Comparison of ENCODE assay signal across 16 cellular contexts in the genomic region with DNA sequence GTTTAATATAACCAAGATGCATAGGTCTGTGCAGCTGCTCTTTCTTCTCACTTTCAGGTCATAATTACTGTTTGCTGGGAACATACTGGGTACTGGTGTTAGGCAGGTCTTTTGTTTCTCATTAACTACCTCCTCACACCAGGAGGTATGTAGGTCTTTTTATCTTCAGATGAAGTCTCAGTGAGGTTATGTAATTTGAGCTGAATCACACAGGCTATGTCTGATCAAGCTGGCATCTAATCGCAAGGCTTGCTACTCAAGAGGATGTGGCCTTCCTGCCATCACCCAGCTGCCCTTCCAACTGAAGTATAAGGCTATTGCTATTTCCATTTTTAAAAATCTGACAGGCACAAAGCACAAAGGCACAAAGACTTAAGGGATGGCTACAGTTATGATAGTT.
DNase-seq lines count a peak whose midpoint lies in the region; ATAC-seq, FAIRE-seq and TF ChIP-seq lines count a peak whose summit lies in the region.
"Had no signal": no experiment of that assay in that cellular context is flagged by ENCODE, and none has a peak within 500 bp of the region (broad histone marks: within the 10 kb centered on the region; RNA-seq: fewer than 3 reads in every experiment).

No MANE protein-coding gene starts in this region.

- POLR2A ChIA-PET in A549 (lab: Yijun Ruan, JAX) = no interaction called here

- H2AFZ ChIP-seq in DND-41 (ENCODE audit: low read depth, low read length) = no peak overlapping the region

- H3K27ac ChIP-seq in A549 = no peak overlapping the region
- H3K27ac ChIP-seq in DND-41 (ENCODE audit: low read length) = peak overlapping the region; percentile 13; the same call in 1 of the 2 replicates
- H3K27ac ChIP-seq: BLaER1, breast epithelium, Peyer's patch had no signal

- TF ChIP-seq RAD21 in A549 (conservative IDR thresholded peaks at IDR 0.05 in 1 of 2, IDR thresholded peaks at IDR 0.05 in 1 of 2) = no peak

- peak overlapping the region; percentile 68 for H3K4me3 Mint-ChIP-seq in activated T-helper 17 cell treated with anti-CD3 and anti-CD28 coated beads, Interleukin-2, amount 50 U/mL, for 72 hours
- no peak overlapping the region for H3K4me3 Mint-ChIP-seq in mesothelial cell of epicardium

- FAIRE-seq in A549 (lab: Jason Lieb, UNC) = no peak
- FAIRE-seq: endometrium had no signal

- H3K36me3 ChIP-seq in DND-41 (ENCODE audit: insufficient read depth, low read length) = peaks cover 52% of the 10 kb centered on the region
- H3K36me3 ChIP-seq: breast epithelium, Peyer's patch had no signal

- H3K4me3 ChIP-seq in A549 (no peak overlapping the region), DND-41 (ENCODE audit: low read depth in 1 of 2, low read length in 2 of 2) (no peak overlapping the region)
- H3K4me3 ChIP-seq: BLaER1, breast epithelium, Peyer's patch had no signal

- no peak for TF ChIP-seq POLR2A in A549 (IDR thresholded peaks at IDR 0.05; ENCODE audit: low read length)

- no peaks in the 10 kb centered on the region for H3K27me3 ChIP-seq in DND-41 (ENCODE audit: insufficient read depth, low read length, poor library complexity)
- H3K27me3 ChIP-seq: BLaER1, breast epithelium, Peyer's patch had no signal

- no peaks in the 10 kb centered on the region for H3K9me3 ChIP-seq in A549
- H3K9me3 ChIP-seq in DND-41 (ENCODE audit: insufficient read depth, low read length, severe bottlenecking) = no peaks in the 10 kb centered on the region
- H3K9me3 ChIP-seq: breast epithelium, Peyer's patch had no signal

- ATAC-seq in A549 (no peak), DND-41 (ENCODE audit: insufficient read depth, low read depth) (peak; percentile 83)
- ATAC-seq in activated T-helper 17 cell treated with anti-CD3 and anti-CD28 coated beads, Interleukin-2, amount 50 U/mL, for 72 hours (replicated peaks) = no peak
- ATAC-seq: activated T-cell treated with anti-CD3 and anti-CD28 coated beads, Interleukin-2, amount 50 U/mL, for 72 hours had no signal

- no peak for TF ChIP-seq EP300 in A549 (IDR thresholded peaks at IDR 0.05)

- DNase-seq in A549 (ENCODE audit: low read depth in 1 of 2, low spot score in 1 of 2) (peak in 1 of 2 experiments; percentile 2), DND-41 (peak; percentile 42), NCI-H2107 (lab: John Stamatoyannopoulos, UW) (peak; percentile 76), mesothelial cell of epicardium (ENCODE audit: low spot score in 2 of 2, unreplicated experiment in 2 of 2) (no peak), RPMI8226 (no peak), LoVo (ENCODE audit: low spot score) (no peak), NCI-H1048 (lab: John Stamatoyannopoulos, UW) (no peak)
- DNase-seq: activated T-cell treated with anti-CD3 and anti-CD28 coated beads, Interleukin-2, amount 50 U/mL, for 72 hours; midbrain; NCI-H1930; Peyer's patch; stimulated activated CD4-positive, alpha-beta T cell treated with anti-CD3 and anti-CD28 coated beads, Interleukin-4, amount 100 ng/mL, for 1 hour had no signal

- 53% methylated on average over 1 of the region's 1 CpG for WGBS in A549 (ENCODE audit: missing lambda C conversion rate)

- H3K27ac Mint-ChIP-seq in activated T-helper 17 cell treated with anti-CD3 and anti-CD28 coated beads, Interleukin-2, amount 50 U/mL, for 72 hours = no peak overlapping the region
- H3K27ac Mint-ChIP-seq in mesothelial cell of epicardium = no peak overlapping the region

- 0 out of 3 replicates have a peak overlapping the region, but pooled peaks have one; percentile 36 for H3K4me2 ChIP-seq in A549
- H3K4me2 ChIP-seq in DND-41 (ENCODE audit: insufficient read depth, low read length) = no peak overlapping the region
- H3K4me2 ChIP-seq: BLaER1 had no signal

- no peak overlapping the region for H3K9ac ChIP-seq in DND-41 (ENCODE audit: low read depth, low read length)
- H3K9ac ChIP-seq: BLaER1 had no signal

- H3K4me1 ChIP-seq in A549 (no peaks in the 10 kb centered on the region), DND-41 (ENCODE audit: insufficient read depth, low read length) (peaks cover 53% of the 10 kb centered on the region)
- H3K4me1 ChIP-seq: breast epithelium, Peyer's patch had no signal

- no peaks in the 10 kb centered on the region for H3K27me3 Mint-ChIP-seq in activated T-helper 17 cell treated with anti-CD3 and anti-CD28 coated beads, Interleukin-2, amount 50 U/mL, for 72 hours
- peaks cover 8% of the 10 kb centered on the region for H3K27me3 Mint-ChIP-seq in mesothelial cell of epicardium (ENCODE audit: low read depth)

- peaks cover 73% of the 10 kb centered on the region for H4K20me1 ChIP-seq in DND-41 (ENCODE audit: insufficient read depth, low read length)

- H3K36me3 Mint-ChIP-seq in activated T-helper 17 cell treated with anti-CD3 and anti-CD28 coated beads, Interleukin-2, amount 50 U/mL, for 72 hours (ENCODE audit: low read depth) = peaks cover 6% of the 10 kb centered on the region
- no peaks in the 10 kb centered on the region for H3K36me3 Mint-ChIP-seq in mesothelial cell of epicardium

- H3K79me2 ChIP-seq in DND-41 (ENCODE audit: insufficient read depth, low read length) = peaks cover 97% of the 10 kb centered on the region

- H3K9me3 Mint-ChIP-seq in activated T-helper 17 cell treated with anti-CD3 and anti-CD28 coated beads, Interleukin-2, amount 50 U/mL, for 72 hours = peaks cover 3% of the 10 kb centered on the region
- peaks cover 13% of the 10 kb centered on the region for H3K9me3 Mint-ChIP-seq in mesothelial cell of epicardium

- peaks cover 57% of the 10 kb centered on the region for H3K4me1 Mint-ChIP-seq in activated T-helper 17 cell treated with anti-CD3 and anti-CD28 coated beads, Interleukin-2, amount 50 U/mL, for 72 hours
- H3K4me1 Mint-ChIP-seq in mesothelial cell of epicardium = no peaks in the 10 kb centered on the region

- no peak for TF ChIP-seq CTCF in A549 (IDR thresholded peaks at IDR 0.05)
- TF ChIP-seq CTCF in DND-41 (IDR thresholded peaks at IDR 0.05; ENCODE audit: borderline replicate concordance, extremely low read depth, low read length, poor library complexity, severe bottlenecking) = no peak
- no peak for TF ChIP-seq CTCF in mesothelial cell of epicardium (IDR thresholded peaks at IDR 0.05; ENCODE audit: unreplicated experiment)

- CTCF ChIA-PET in A549 (lab: Yijun Ruan, JAX) = interaction anchor here (1.1 kb wide), 1 partner anchor 33 kb away, joined by 3 read pairs; no protein-coding TSS in a partner anchor

TF ChIP-seq in A549, 52 proteins besides CTCF, POLR2A, EP300 and RAD21 (continues in another document):
- TF ChIP-seq, protein P1, sequence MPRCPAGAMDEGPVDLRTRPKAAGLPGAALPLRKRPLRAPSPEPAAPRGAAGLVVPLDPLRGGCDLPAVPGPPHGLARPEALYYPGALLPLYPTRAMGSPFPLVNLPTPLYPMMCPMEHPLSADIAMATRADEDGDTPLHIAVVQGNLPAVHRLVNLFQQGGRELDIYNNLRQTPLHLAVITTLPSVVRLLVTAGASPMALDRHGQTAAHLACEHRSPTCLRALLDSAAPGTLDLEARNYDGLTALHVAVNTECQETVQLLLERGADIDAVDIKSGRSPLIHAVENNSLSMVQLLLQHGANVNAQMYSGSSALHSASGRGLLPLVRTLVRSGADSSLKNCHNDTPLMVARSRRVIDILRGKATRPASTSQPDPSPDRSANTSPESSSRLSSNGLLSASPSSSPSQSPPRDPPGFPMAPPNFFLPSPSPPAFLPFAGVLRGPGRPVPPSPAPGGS (IDR thresholded peaks at IDR 0.05) = no peak
- TF ChIP-seq, protein P2, sequence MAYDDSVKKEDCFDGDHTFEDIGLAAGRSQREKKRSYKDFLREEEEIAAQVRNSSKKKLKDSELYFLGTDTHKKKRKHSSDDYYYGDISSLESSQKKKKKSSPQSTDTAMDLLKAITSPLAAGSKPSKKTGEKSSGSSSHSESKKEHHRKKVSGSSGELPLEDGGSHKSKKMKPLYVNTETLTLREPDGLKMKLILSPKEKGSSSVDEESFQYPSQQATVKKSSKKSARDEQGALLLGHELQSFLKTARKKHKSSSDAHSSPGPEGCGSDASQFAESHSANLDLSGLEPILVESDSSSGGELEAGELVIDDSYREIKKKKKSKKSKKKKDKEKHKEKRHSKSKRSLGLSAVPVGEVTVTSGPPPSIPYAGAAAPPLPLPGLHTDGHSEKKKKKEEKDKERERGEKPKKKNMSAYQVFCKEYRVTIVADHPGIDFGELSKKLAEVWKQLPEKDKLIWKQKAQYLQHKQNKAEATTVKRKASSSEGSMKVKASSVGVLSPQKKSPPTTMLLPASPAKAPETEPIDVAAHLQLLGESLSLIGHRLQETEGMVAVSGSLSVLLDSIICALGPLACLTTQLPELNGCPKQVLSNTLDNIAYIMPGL (CRISPR knock-in tag; IDR thresholded peaks at IDR 0.05; ENCODE audit: borderline replicate concordance) = no peak
- no peak for TF ChIP-seq MYC (IDR thresholded peaks at IDR 0.05; ENCODE audit: borderline replicate concordance, low read length)
- no peak for TF ChIP-seq ESRRA (IDR thresholded peaks at IDR 0.05; ENCODE audit: borderline replicate concordance, low read length)
- TF ChIP-seq CBX8 (IDR thresholded peaks at IDR 0.05) = no peak
- TF ChIP-seq ZSCAN20 (CRISPR knock-in tag; IDR thresholded peaks at IDR 0.05) = no peak
- TF ChIP-seq GATA3 (IDR thresholded peaks at IDR 0.05; ENCODE audit: borderline replicate concordance) = no peak
- no peak for TF ChIP-seq ZNF302 (CRISPR knock-in tag; IDR thresholded peaks at IDR 0.05)
- no peak for TF ChIP-seq HEYL (CRISPR knock-in tag; IDR thresholded peaks at IDR 0.05)
- TF ChIP-seq, protein P3, sequence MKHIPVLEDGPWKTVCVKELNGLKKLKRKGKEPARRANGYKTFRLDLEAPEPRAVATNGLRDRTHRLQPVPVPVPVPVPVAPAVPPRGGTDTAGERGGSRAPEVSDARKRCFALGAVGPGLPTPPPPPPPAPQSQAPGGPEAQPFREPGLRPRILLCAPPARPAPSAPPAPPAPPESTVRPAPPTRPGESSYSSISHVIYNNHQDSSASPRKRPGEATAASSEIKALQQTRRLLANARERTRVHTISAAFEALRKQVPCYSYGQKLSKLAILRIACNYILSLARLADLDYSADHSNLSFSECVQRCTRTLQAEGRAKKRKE (CRISPR knock-in tag; IDR thresholded peaks at IDR 0.05; ENCODE audit: low read depth) = no peak
- no peak for TF ChIP-seq HOXA7 (CRISPR knock-in tag; IDR thresholded peaks at IDR 0.05)
- no peak for TF ChIP-seq HOXB13 (CRISPR knock-in tag; IDR thresholded peaks at IDR 0.05; ENCODE audit: low read depth)
- TF ChIP-seq NPAS2 (CRISPR knock-in tag; IDR thresholded peaks at IDR 0.05; ENCODE audit: borderline replicate concordance) = no peak
- no peak for TF ChIP-seq EHMT2 (IDR thresholded peaks at IDR 0.05; ENCODE audit: low read depth)
- TF ChIP-seq, protein P4, sequence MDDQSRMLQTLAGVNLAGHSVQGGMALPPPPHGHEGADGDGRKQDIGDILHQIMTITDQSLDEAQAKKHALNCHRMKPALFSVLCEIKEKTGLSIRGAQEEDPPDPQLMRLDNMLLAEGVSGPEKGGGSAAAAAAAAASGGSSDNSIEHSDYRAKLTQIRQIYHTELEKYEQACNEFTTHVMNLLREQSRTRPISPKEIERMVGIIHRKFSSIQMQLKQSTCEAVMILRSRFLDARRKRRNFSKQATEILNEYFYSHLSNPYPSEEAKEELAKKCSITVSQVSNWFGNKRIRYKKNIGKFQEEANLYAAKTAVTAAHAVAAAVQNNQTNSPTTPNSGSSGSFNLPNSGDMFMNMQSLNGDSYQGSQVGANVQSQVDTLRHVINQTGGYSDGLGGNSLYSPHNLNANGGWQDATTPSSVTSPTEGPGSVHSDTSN (IDR thresholded peaks at IDR 0.05) = no peak

Comparison
In these comparisons a context has a peak if more than half of its experiments do, and no peak if none do; other contexts are left out.
1. DNase-seq: peak in DND-41 (single experiment) and NCI-H2107 (single experiment); none in mesothelial cell of epicardium (0 of 2), RPMI8226 (single experiment), LoVo (single experiment) and NCI-H1048 (single experiment).